8 cellular contexts compared by ENCODE assay signal in the genomic region with DNA sequence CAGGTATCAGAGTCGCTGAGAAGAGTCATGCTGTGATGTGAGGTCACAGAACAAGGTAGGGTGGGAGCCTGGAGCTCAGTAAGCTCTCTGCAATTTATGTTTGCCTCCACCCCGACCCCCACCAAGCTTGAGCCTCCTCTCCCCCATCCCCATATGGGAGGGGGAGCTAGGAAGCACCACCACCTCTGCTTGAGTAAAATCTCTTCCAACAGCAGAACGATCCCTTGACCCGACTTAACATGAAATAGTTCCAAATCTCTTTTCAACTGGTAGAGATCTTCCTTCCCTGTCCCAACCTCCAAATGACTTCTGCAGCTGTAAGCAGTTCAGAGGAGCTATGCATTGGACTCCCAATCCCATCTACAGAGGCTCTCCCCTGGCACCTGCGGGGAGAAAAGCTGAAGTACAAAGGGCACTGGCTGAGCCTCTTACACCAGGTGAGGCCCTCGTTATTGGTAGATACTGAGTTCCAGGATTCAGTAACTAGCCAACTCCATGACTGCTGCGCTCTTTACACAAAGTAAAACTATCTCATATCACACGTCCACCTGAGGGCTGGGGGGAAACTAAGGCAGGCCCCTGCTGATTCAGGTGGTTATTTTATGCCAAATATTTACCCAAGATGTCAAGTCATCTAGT. TPM values are rescaled to one million over a fixed set of nuclear protein-coding genes. Genes with fewer than 3 reads are reported as not detected.
A peak's percentile ranks its signal among the peaks of the same experiment; 100 is the strongest.
DNase-seq lines count a peak whose midpoint lies in the region; ATAC-seq and TF ChIP-seq lines count a peak whose summit lies in the region.

No MANE protein-coding gene starts in this region.

- no peaks in the 10 kb centered on the region for H3K27me3 ChIP-seq in muscle layer of duodenum (ENCODE audit: low read depth, low read length)

- H2AFZ ChIP-seq in OCI-LY7 (ENCODE audit: low read length) = no peak overlapping the region

- H3K36me3 Mint-ChIP-seq in central memory CD8-positive, alpha-beta T cell (ENCODE audit: insufficient read depth) = peaks cover 54% of the 10 kb centered on the region

- H3K27ac Mint-ChIP-seq in central memory CD8-positive, alpha-beta T cell (ENCODE audit: low read depth) = peak overlapping the region; percentile 92

- peak overlapping the region; percentile 100 for H3K4me3 Mint-ChIP-seq in central memory CD8-positive, alpha-beta T cell

- peak; percentile 51 for TF ChIP-seq POLR2A in GM15510 (IDR thresholded peaks at IDR 0.05; ENCODE audit: borderline replicate concordance, extremely low read depth, insufficient read length)

- no peak for TF ChIP-seq CTCF in OCI-LY7 (conservative IDR thresholded peaks at IDR 0.05; ENCODE audit: low read length)

- CTCF ChIA-PET in OCI-LY7 (lab: Charles Lee; ENCODE audit: unreplicated experiment) = no interaction called here

- H3K9me2 ChIP-seq in OCI-LY7 (ENCODE audit: insufficient read depth, low read length) = no peaks in the 10 kb centered on the region

- H3K4me1 ChIP-seq in OCI-LY7 (ENCODE audit: insufficient read depth, low read length, poor library complexity, severe bottlenecking) (peaks cover 27% of the 10 kb centered on the region), muscle layer of duodenum (ENCODE audit: control insufficient read depth in 1 of 2, insufficient read depth in 2 of 2, low read length in 2 of 2) (peaks cover 0 to 12% of the 10 kb centered on the region in 2 donors)

- H3K27me3 Mint-ChIP-seq in central memory CD8-positive, alpha-beta T cell = no peaks in the 10 kb centered on the region

- peak overlapping the region; percentile 97 for H3K4me2 ChIP-seq in OCI-LY7 (ENCODE audit: low read length)

- H3K79me2 ChIP-seq in OCI-LY7 (ENCODE audit: insufficient read depth, low read depth, low read length) = peaks cover 33% of the 10 kb centered on the region

- ATAC-seq in central memory CD8-positive, alpha-beta T cell (replicated peaks; ENCODE audit: extremely low read depth, poor library complexity, severe bottlenecking) = no peak
- ATAC-seq in HG03521 (IDR thresholded peaks at IDR 0.05; ENCODE audit: unreplicated experiment) = no peak
- no peak for ATAC-seq in GM21786 (IDR thresholded peaks at IDR 0.05; ENCODE audit: unreplicated experiment)
- ATAC-seq in HG03439 (IDR thresholded peaks at IDR 0.05; ENCODE audit: unreplicated experiment) = no peak

- no TSS peak for BruUV-seq in OCI-LY7 (replicated peaks; lab: Mats Ljungman, UMichigan)

- H3K36me3 ChIP-seq in OCI-LY7 (ENCODE audit: insufficient read depth, low read length) (peaks cover 42% of the 10 kb centered on the region), muscle layer of duodenum (ENCODE audit: control insufficient read depth in 1 of 2, insufficient read depth in 2 of 2, low read length in 2 of 2) (peaks cover 31 to 37% of the 10 kb centered on the region in 2 donors)

- peaks cover 34% of the 10 kb centered on the region for H4K20me1 ChIP-seq in OCI-LY7 (ENCODE audit: insufficient read depth, low read length)

- H3K4me3 ChIP-seq in OCI-LY7 (ENCODE audit: low read depth, low read length, poor library complexity, severe bottlenecking) (peak overlapping the region; percentile 90), muscle layer of duodenum (ENCODE audit: low read depth in 1 of 2, low read length in 2 of 2) (peak overlapping the region; percentile 94 to 100)

- POLR2A ChIA-PET in OCI-LY7 (lab: Charles Lee) = interaction anchor here (1.4 to 1.7 kb wide), 2 partner anchors 9 to 19 kb away, joined by 5 to 7 read pairs; no protein-coding TSS in a partner anchor

- H3K27ac ChIP-seq in OCI-LY7 (ENCODE audit: low read depth, low read length, poor library complexity, severe bottlenecking) (no peak overlapping the region), muscle layer of duodenum (ENCODE audit: low read length) (peak overlapping the region; percentile 70)

- peaks cover 47% of the 10 kb centered on the region for H3K4me1 Mint-ChIP-seq in central memory CD8-positive, alpha-beta T cell

- no peaks in the 10 kb centered on the region for H3K9me3 ChIP-seq in OCI-LY7 (ENCODE audit: low read length)
- no peaks in the 10 kb centered on the region for H3K9me3 ChIP-seq in muscle layer of duodenum (ENCODE audit: control insufficient read depth in 1 of 2, low read length in 2 of 2)

- DNase-seq in OCI-LY7 (ENCODE audit: low spot score) = peak; percentile 44
- DNase-seq in central memory CD8-positive, alpha-beta T cell (ENCODE audit: low spot score in 2 of 2) = no peak
- DNase-seq in inferior parietal cortex (ENCODE audit: extremely low spot score) = no peak

- no peaks in the 10 kb centered on the region for H3K9me3 Mint-ChIP-seq in central memory CD8-positive, alpha-beta T cell

- intact Hi-C loops in OCI-LY7 (cut with micrococcal nuclease; ENCODE audit: unreplicated experiment) = no loop called here

RNA-seq across cellular contexts. Expression of a gene that starts 3.4 kb away (rescaled TPM):
- total RNA-seq in OCI-LY7 (2014; rRNA removed; shearing (Covaris generic)) = 2,245 and 2,707 TPM in 2 replicates
- 2,459 and 2,894 TPM in 2 replicates for total RNA-seq in OCI-LY7 (2022)

RNA-seq across cellular contexts. Expression of a gene that starts 19.0 kb away (rescaled TPM):
- total RNA-seq in OCI-LY7 (2014; rRNA removed; shearing (Covaris generic)) = 1.3 and 1.6 TPM in 2 replicates
- total RNA-seq in OCI-LY7 (2022) = 4.3 and 6.7 TPM in 2 replicates

RNA-seq across cellular contexts. Expression of a gene that starts 43.0 kb away (rescaled TPM):
- 51.1 and 65.2 TPM in 2 replicates for total RNA-seq in OCI-LY7 (2014; rRNA removed; shearing (Covaris generic))
- 64.4 and 74.2 TPM in 2 replicates for total RNA-seq in OCI-LY7 (2022)
